8 cellular contexts compared by ENCODE assay signal in genomic region chr16:56606688-56607618, GRCh38. TPM values are rescaled to one million over a fixed set of nuclear protein-coding genes. Genes with fewer than 3 reads are reported as not detected.
DNase-seq lines count a peak whose midpoint lies in the region; ATAC-seq, FAIRE-seq and TF ChIP-seq lines count a peak whose summit lies in the region.

No MANE protein-coding gene starts in this region.

- TF ChIP-seq CTCF in BJ (IDR thresholded peaks at IDR 0.05; ENCODE audit: insufficient read depth, low read depth, low read length) (no peak), NB4 (IDR thresholded peaks at IDR 0.05; ENCODE audit: low read depth, low read length) (no peak), cardiac fibroblast (IDR thresholded peaks at IDR 0.05; ENCODE audit: low read depth, low read length) (no peak), HepG2 (CRISPR knock-in tag; IDR thresholded peaks at IDR 0.05) (no peak; the same call in 1 of the 2 replicates), suprapubic skin (IDR thresholded peaks at IDR 0.05) (no peak)

- ATAC-seq in HepG2, result peak; percentile 57

- H2AFZ ChIP-seq in HepG2 (ENCODE audit: low read length), result no peak overlapping the region

- H3K9ac ChIP-seq in HepG2 (ENCODE audit: insufficient read depth, low read depth, low read length), result peak overlapping the region; percentile 79

- TF ChIP-seq POLR2A in NB4 (IDR thresholded peaks at IDR 0.05; ENCODE audit: extremely low read depth, insufficient read length) (no peak), HepG2 (IDR thresholded peaks at IDR 0.05; ENCODE audit: insufficient read depth in 1 of 2, low read depth in 2 of 2, low read length in 2 of 2) (peak; percentile 84; a peak in 3 of 4 replicates), suprapubic skin (IDR thresholded peaks at IDR 0.05) (peak in 1 of 2 donors; percentile 33)

- TF ChIP-seq EP300 in HepG2 (IDR thresholded peaks at IDR 0.05; ENCODE audit: low read depth in 2 of 2, low read length in 2 of 2), result peak in 1 of 2 experiments; percentile 71; a peak in 3 of 4 replicates
- peak; percentile 81 for TF ChIP-seq EP300 in HepG2 (CRISPR knock-in tag; IDR thresholded peaks at IDR 0.05; ENCODE audit: borderline replicate concordance)
- TF ChIP-seq EP300 in suprapubic skin (IDR thresholded peaks at IDR 0.05), result peak; percentile 88

- POLR2A ChIA-PET in BJ (lab: Charles Lee), result interaction anchor here (0.9 to 1.0 kb wide), 3 partner anchors 12 to 21 kb away, joined by 3 to 9 read pairs (median 4); partner anchors contain the start of gene MT1E
- POLR2A ChIA-PET in HepG2 (lab: Yijun Ruan, JAX), result interaction anchor here (0.7 to 3.4 kb wide), 21 partner anchors 11 to 765 kb away, joined by 3 to 39 read pairs (median 4); partner anchors contain the start of genes CX3CL1, HERPUD1, MT1E and MT1G

- no peaks in the 10 kb centered on the region for H3K79me2 ChIP-seq in HepG2 (ENCODE audit: insufficient read depth, low read length)

- peak overlapping the region; percentile 8 for H3K4me3 ChIP-seq in BJ (ENCODE audit: low read depth, low read length)
- H3K4me3 ChIP-seq in NB4 (ENCODE audit: low read depth, low read length), result no peak overlapping the region
- peak overlapping the region in 1 of 2 donors; percentile 64 for H3K4me3 ChIP-seq in cardiac fibroblast (replicated peaks in 1 of 2; ENCODE audit: low read depth in 2 of 2, low read length in 2 of 2)
- peak overlapping the region; percentile 75 to 84 (median 78) for H3K4me3 ChIP-seq in HepG2 (replicated peaks in 1 of 3; ENCODE audit: insufficient read depth in 1 of 3, low read depth in 2 of 3, low read length in 3 of 3)
- H3K4me3 ChIP-seq in suprapubic skin, result peak overlapping the region; percentile 73

- FAIRE-seq in HepG2 (lab: Jason Lieb, UNC), result peak; percentile 87

- H3K27me3 ChIP-seq in BJ (ENCODE audit: control insufficient read depth, insufficient read depth, low read length), result no peaks in the 10 kb centered on the region
- H3K27me3 ChIP-seq in HepG2 (ENCODE audit: control insufficient read depth in 1 of 2, insufficient read depth in 2 of 2, low read length in 2 of 2), result peaks cover 0 to 2% of the 10 kb centered on the region in 2 experiments; a peak in 2 of 5 replicates
- no peaks in the 10 kb centered on the region for H3K27me3 ChIP-seq in suprapubic skin

- H3K36me3 ChIP-seq in BJ (ENCODE audit: control insufficient read depth, insufficient read depth, low read length) (no peaks in the 10 kb centered on the region), HepG2 (replicated peaks in 1 of 2; ENCODE audit: control insufficient read depth in 1 of 2, insufficient read depth in 2 of 2, low read length in 2 of 2) (no peaks in the 10 kb centered on the region), suprapubic skin (no peaks in the 10 kb centered on the region)

- intact Hi-C loops in HepG2 (cut with micrococcal nuclease; ENCODE audit: unreplicated experiment), result loop anchor here (1.0 to 10.0 kb wide), 3 partner anchors 48 to 258 kb away; partner anchors contain the start of genes MT1B, MT1F and SLC12A3

- H3K4me2 ChIP-seq in HepG2 (ENCODE audit: low read depth, low read length), result peak overlapping the region; percentile 91

- H4K20me1 ChIP-seq in HepG2 (ENCODE audit: insufficient read depth, low read length), result no peaks in the 10 kb centered on the region

- WGBS in HepG2 (ENCODE audit: low lambda C conversion rate), result 3% methylated on average over 21 of the region's 21 CpGs
- WGBS in suprapubic skin, result 31% methylated on average over 18 of the region's 21 CpGs

- H3K9me3 ChIP-seq in HepG2 (ENCODE audit: low read length) (no peaks in the 10 kb centered on the region), suprapubic skin (no peaks in the 10 kb centered on the region)

- in situ Hi-C loops in HepG2 (cut with HindIII; ENCODE audit: extremely low pct_ligation_motif_present, low pct_unique_long_range_greater_than_20kb), result no loop called here

- peaks cover 70% of the 10 kb centered on the region for H3K4me1 ChIP-seq in HepG2 (ENCODE audit: insufficient read depth, low read length)
- H3K4me1 ChIP-seq in suprapubic skin, result peaks cover 67% of the 10 kb centered on the region

- DNase-seq in BJ (ENCODE audit: low read depth) (peak; percentile 96), NB4 (ENCODE audit: low read depth) (peak; percentile 46), cardiac fibroblast (ENCODE audit: low read depth in 2 of 2) (peak; percentile 98 to 100), HepG2 (ENCODE audit: low spot score) (peak; percentile 97), suprapubic skin (ENCODE audit: low spot score in 2 of 2) (peak; percentile 95 to 96), NCI-H1436 (lab: John Stamatoyannopoulos, UW) (no peak), germinal center (ENCODE audit: low spot score) (no peak), putamen (ENCODE audit: low spot score) (no peak)

- BruUV-seq in HepG2 (replicated peaks; lab: Mats Ljungman, UMichigan), result no TSS peak

- TF ChIP-seq RAD21 in HepG2 (CRISPR knock-in tag; IDR thresholded peaks at IDR 0.05), result 0 out of 2 replicates have a peak, but pooled peaks have one; percentile 6

- H3K27ac ChIP-seq in HepG2 (ENCODE audit: extremely low read length, insufficient read depth, low read length) (peak overlapping the region; percentile 93), suprapubic skin (peak overlapping the region; percentile 96)

- CTCF ChIA-PET in BJ (lab: Yijun Ruan, JAX) (interaction anchor here (1.1 to 7.8 kb wide), 6 partner anchors 17 to 95 kb away, joined by 3 to 100 read pairs (median 12); partner anchors contain the start of gene MT1E), HepG2 (lab: Yijun Ruan, JAX; ENCODE audit: low intra/inter-chr PET ratio, low total read pairs) (no interaction called here)

RNA-seq across cellular contexts. Expression of gene MT2A, which starts 1.4 kb away (rescaled TPM):
- polyA plus RNA-seq in BJ (2011; rRNA removed) (167 and 194 TPM in 2 replicates), HepG2 (2011; rRNA removed) (115 and 135 TPM in 2 replicates)
- polyA minus RNA-seq in BJ (2011; rRNA and poly(A)+ RNA removed), result 138 and 205 TPM in 2 replicates
- total RNA-seq in HepG2 (2016; rRNA removed; fragmentation: Illumina TruSeq; extraction: Trizol) (371 and 409 TPM in 2 replicates), suprapubic skin (1,000 to 10,000 TPM in 1 of 4 donors, 100 to 1,000 TPM in 3; 375 to 1,014 (median 463) TPM)
- 157 and 189 TPM in 2 replicates for total RNA-seq in HepG2 (2016; cell fraction: cytosol; rRNA removed; fragmentation: Illumina TruSeq; extraction: Trizol; ENCODE audit: low read depth)
- total RNA-seq in HepG2 (2016; cell fraction: insoluble cytoplasmic fraction; rRNA removed; fragmentation: Illumina TruSeq; extraction: Trizol), result 352 and 408 TPM in 2 replicates
- total RNA-seq in HepG2 (2016; cell fraction: membrane; rRNA removed; fragmentation: Illumina TruSeq; extraction: Trizol), result 229 and 245 TPM in 2 replicates
- 163 and 193 TPM in 2 replicates for total RNA-seq in HepG2 (2016; cell fraction: nucleus; rRNA removed; fragmentation: Illumina TruSeq; extraction: Trizol)
- 73.7 and 154 TPM in 2 replicates for polyA plus RNA-seq in HepG2 (2011; cell fraction: cytosol; rRNA removed)
- 59.7 and 92.9 TPM in 2 replicates for polyA plus RNA-seq in HepG2 (2011; cell fraction: nucleus; rRNA removed)
- 238 and 414 TPM in 2 replicates for polyA plus RNA-seq in HepG2 (2012)
- polyA plus RNA-seq in HepG2 (2016; cell fraction: cytosol; fragmentation: Illumina TruSeq; extraction: Trizol; ENCODE audit: low read depth), result 372 and 462 TPM in 2 replicates
- polyA plus RNA-seq in HepG2 (2016; cell fraction: insoluble cytoplasmic fraction; fragmentation: Illumina TruSeq; extraction: Trizol; ENCODE audit: low read depth), result 827 and 1,007 TPM in 2 replicates
- polyA plus RNA-seq in HepG2 (2016; cell fraction: membrane; fragmentation: Illumina TruSeq; extraction: Trizol; ENCODE audit: low read depth), result 520 and 590 TPM in 2 replicates
- polyA plus RNA-seq in HepG2 (2016; cell fraction: nucleus; fragmentation: Illumina TruSeq; extraction: Trizol; ENCODE audit: insufficient read depth, low read depth), result 496 and 540 TPM in 2 replicates
- 32.0 and 145 TPM in 2 replicates for polyA minus RNA-seq in HepG2 (2011; rRNA and poly(A)+ RNA removed; ENCODE audit: low replicate concordance)
- polyA minus RNA-seq in HepG2 (2011; cell fraction: cytosol; rRNA and poly(A)+ RNA removed), result 123 and 174 TPM in 2 replicates
- polyA minus RNA-seq in HepG2 (2011; cell fraction: nucleus; rRNA and poly(A)+ RNA removed), result 12.1 and 19.8 TPM in 2 replicates

RNA-seq across cellular contexts. Expression of gene MT3, which starts 17.6 kb away (rescaled TPM):
- polyA plus RNA-seq in BJ (2011; rRNA removed) (not detected in 2 replicates), HepG2 (2011; rRNA removed) (not detected in 2 replicates)
- polyA minus RNA-seq in BJ (2011; rRNA and poly(A)+ RNA removed), result not detected in 2 replicates
- total RNA-seq in HepG2 (2016; rRNA removed; fragmentation: Illumina TruSeq; extraction: Trizol) (not detected in 2 replicates), suprapubic skin (not detected)
- total RNA-seq in HepG2 (2016; cell fraction: cytosol; rRNA removed; fragmentation: Illumina TruSeq; extraction: Trizol; ENCODE audit: low read depth), result not detected in 2 replicates
- total RNA-seq in HepG2 (2016; cell fraction: insoluble cytoplasmic fraction; rRNA removed; fragmentation: Illumina TruSeq; extraction: Trizol), result not detected in 2 replicates
- total RNA-seq in HepG2 (2016; cell fraction: membrane; rRNA removed; fragmentation: Illumina TruSeq; extraction: Trizol), result not detected in 2 replicates
- not detected in 2 replicates for total RNA-seq in HepG2 (2016; cell fraction: nucleus; rRNA removed; fragmentation: Illumina TruSeq; extraction: Trizol)
- polyA plus RNA-seq in HepG2 (2011; cell fraction: cytosol; rRNA removed), result not detected in 2 replicates
- polyA plus RNA-seq in HepG2 (2011; cell fraction: nucleus; rRNA removed), result not detected in 2 replicates
- polyA plus RNA-seq in HepG2 (2012), result not detected in 2 replicates
- not detected in 2 replicates for polyA plus RNA-seq in HepG2 (2016; cell fraction: cytosol; fragmentation: Illumina TruSeq; extraction: Trizol; ENCODE audit: low read depth)
- not detected in 2 replicates for polyA plus RNA-seq in HepG2 (2016; cell fraction: insoluble cytoplasmic fraction; fragmentation: Illumina TruSeq; extraction: Trizol; ENCODE audit: low read depth)
- not detected in 2 replicates for polyA plus RNA-seq in HepG2 (2016; cell fraction: membrane; fragmentation: Illumina TruSeq; extraction: Trizol; ENCODE audit: low read depth)
- polyA plus RNA-seq in HepG2 (2016; cell fraction: nucleus; fragmentation: Illumina TruSeq; extraction: Trizol; ENCODE audit: insufficient read depth, low read depth), result not detected in 2 replicates
- polyA minus RNA-seq in HepG2 (2011; rRNA and poly(A)+ RNA removed; ENCODE audit: low replicate concordance), result not detected in 2 replicates
- not detected in 2 replicates for polyA minus RNA-seq in HepG2 (2011; cell fraction: cytosol; rRNA and poly(A)+ RNA removed)
- polyA minus RNA-seq in HepG2 (2011; cell fraction: nucleus; rRNA and poly(A)+ RNA removed), result not detected in 2 replicates

RNA-seq across cellular contexts. Expression of gene MT1E, which starts 18.6 kb away (rescaled TPM):
- polyA plus RNA-seq in BJ (2011; rRNA removed) (147 and 188 TPM in 2 replicates), HepG2 (2011; rRNA removed) (65.7 and 110 TPM in 2 replicates)
- 78.9 and 115 TPM in 2 replicates for polyA minus RNA-seq in BJ (2011; rRNA and poly(A)+ RNA removed)
- total RNA-seq in HepG2 (2016; rRNA removed; fragmentation: Illumina TruSeq; extraction: Trizol) (1,072 and 1,398 TPM in 2 replicates), suprapubic skin (1,000 to 10,000 TPM in 1 of 4 donors, 100 to 1,000 TPM in 3; 454 to 1,259 (median 584) TPM)
- 449 and 580 TPM in 2 replicates for total RNA-seq in HepG2 (2016; cell fraction: cytosol; rRNA removed; fragmentation: Illumina TruSeq; extraction: Trizol; ENCODE audit: low read depth)
- total RNA-seq in HepG2 (2016; cell fraction: insoluble cytoplasmic fraction; rRNA removed; fragmentation: Illumina TruSeq; extraction: Trizol), result 1,060 and 1,516 TPM in 2 replicates
- total RNA-seq in HepG2 (2016; cell fraction: membrane; rRNA removed; fragmentation: Illumina TruSeq; extraction: Trizol), result 620 and 688 TPM in 2 replicates
- 375 and 428 TPM in 2 replicates for total RNA-seq in HepG2 (2016; cell fraction: nucleus; rRNA removed; fragmentation: Illumina TruSeq; extraction: Trizol)
- polyA plus RNA-seq in HepG2 (2011; cell fraction: cytosol; rRNA removed), result 60.2 and 170 TPM in 2 replicates
- polyA plus RNA-seq in HepG2 (2011; cell fraction: nucleus; rRNA removed), result 44.6 and 58.6 TPM in 2 replicates
- 41.0 and 60.0 TPM in 2 replicates for polyA plus RNA-seq in HepG2 (2012)
- 331 and 417 TPM in 2 replicates for polyA plus RNA-seq in HepG2 (2016; cell fraction: cytosol; fragmentation: Illumina TruSeq; extraction: Trizol; ENCODE audit: low read depth)
- 916 and 1,090 TPM in 2 replicates for polyA plus RNA-seq in HepG2 (2016; cell fraction: insoluble cytoplasmic fraction; fragmentation: Illumina TruSeq; extraction: Trizol; ENCODE audit: low read depth)
- polyA plus RNA-seq in HepG2 (2016; cell fraction: membrane; fragmentation: Illumina TruSeq; extraction: Trizol; ENCODE audit: low read depth), result 493 and 496 TPM in 2 replicates
- 455 and 459 TPM in 2 replicates for polyA plus RNA-seq in HepG2 (2016; cell fraction: nucleus; fragmentation: Illumina TruSeq; extraction: Trizol; ENCODE audit: insufficient read depth, low read depth)
- 37.7 and 61.5 TPM in 2 replicates for polyA minus RNA-seq in HepG2 (2011; rRNA and poly(A)+ RNA removed; ENCODE audit: low replicate concordance)
- polyA minus RNA-seq in HepG2 (2011; cell fraction: cytosol; rRNA and poly(A)+ RNA removed), result 10.3 and 29.3 TPM in 2 replicates
- polyA minus RNA-seq in HepG2 (2011; cell fraction: nucleus; rRNA and poly(A)+ RNA removed), result 4.0 and 4.5 TPM in 2 replicates

RNA-seq across cellular contexts. Expression of gene MT1M, which starts 25.5 kb away (rescaled TPM):
- polyA plus RNA-seq in BJ (2011; rRNA removed) (0.67 and 0.94 TPM in 2 replicates), HepG2 (2011; rRNA removed) (not detected in 2 replicates)
- polyA minus RNA-seq in BJ (2011; rRNA and poly(A)+ RNA removed), result 0.93 and 0.95 TPM in 2 replicates
- total RNA-seq in HepG2 (2016; rRNA removed; fragmentation: Illumina TruSeq; extraction: Trizol) (4.6 and 5.5 TPM in 2 replicates), suprapubic skin (10 to 100 TPM; 13.6 to 41.7 (median 20.5) TPM)
- 3.8 and 10.7 TPM in 2 replicates for total RNA-seq in HepG2 (2016; cell fraction: cytosol; rRNA removed; fragmentation: Illumina TruSeq; extraction: Trizol; ENCODE audit: low read depth)
- total RNA-seq in HepG2 (2016; cell fraction: insoluble cytoplasmic fraction; rRNA removed; fragmentation: Illumina TruSeq; extraction: Trizol), result 4.5 and 5.2 TPM in 2 replicates
- 4.8 and 6.1 TPM in 2 replicates for total RNA-seq in HepG2 (2016; cell fraction: membrane; rRNA removed; fragmentation: Illumina TruSeq; extraction: Trizol)
- total RNA-seq in HepG2 (2016; cell fraction: nucleus; rRNA removed; fragmentation: Illumina TruSeq; extraction: Trizol), result 1.6 and 1.9 TPM in 2 replicates
- 0.17 TPM in 1 of 2 replicates, not detected in the other for polyA plus RNA-seq in HepG2 (2011; cell fraction: cytosol; rRNA removed)
- not detected in 2 replicates for polyA plus RNA-seq in HepG2 (2011; cell fraction: nucleus; rRNA removed)
- not detected in 2 replicates for polyA plus RNA-seq in HepG2 (2012)
- 4.5 and 9.2 TPM in 2 replicates for polyA plus RNA-seq in HepG2 (2016; cell fraction: cytosol; fragmentation: Illumina TruSeq; extraction: Trizol; ENCODE audit: low read depth)
- 5.1 and 5.3 TPM in 2 replicates for polyA plus RNA-seq in HepG2 (2016; cell fraction: insoluble cytoplasmic fraction; fragmentation: Illumina TruSeq; extraction: Trizol; ENCODE audit: low read depth)
- 4.1 and 7.0 TPM in 2 replicates for polyA plus RNA-seq in HepG2 (2016; cell fraction: membrane; fragmentation: Illumina TruSeq; extraction: Trizol; ENCODE audit: low read depth)
- 2.3 and 3.0 TPM in 2 replicates for polyA plus RNA-seq in HepG2 (2016; cell fraction: nucleus; fragmentation: Illumina TruSeq; extraction: Trizol; ENCODE audit: insufficient read depth, low read depth)
- polyA minus RNA-seq in HepG2 (2011; rRNA and poly(A)+ RNA removed; ENCODE audit: low replicate concordance), result not detected in 2 replicates
- not detected in 2 replicates for polyA minus RNA-seq in HepG2 (2011; cell fraction: cytosol; rRNA and poly(A)+ RNA removed)
- polyA minus RNA-seq in HepG2 (2011; cell fraction: nucleus; rRNA and poly(A)+ RNA removed), result not detected in 2 replicates

RNA-seq across cellular contexts. Expression of gene MT1A, which starts 31.5 kb away (rescaled TPM):
- polyA plus RNA-seq in BJ (2011; rRNA removed), result 0.82 TPM in 1 of 2 replicates, not detected in the other
- polyA minus RNA-seq in BJ (2011; rRNA and poly(A)+ RNA removed), result 2.1 and 2.7 TPM in 2 replicates
- total RNA-seq in HepG2 (2016; rRNA removed; fragmentation: Illumina TruSeq; extraction: Trizol), result 10.4 and 14.0 TPM in 2 replicates
- total RNA-seq in HepG2 (2016; cell fraction: cytosol; rRNA removed; fragmentation: Illumina TruSeq; extraction: Trizol; ENCODE audit: low read depth), result 1.2 and 6.7 TPM in 2 replicates
- 11.0 and 11.9 TPM in 2 replicates for total RNA-seq in HepG2 (2016; cell fraction: insoluble cytoplasmic fraction; rRNA removed; fragmentation: Illumina TruSeq; extraction: Trizol)
- 3.9 and 4.7 TPM in 2 replicates for total RNA-seq in HepG2 (2016; cell fraction: membrane; rRNA removed; fragmentation: Illumina TruSeq; extraction: Trizol)
- total RNA-seq in HepG2 (2016; cell fraction: nucleus; rRNA removed; fragmentation: Illumina TruSeq; extraction: Trizol), result 2.4 and 4.5 TPM in 2 replicates
- 4.8 and 8.3 TPM in 2 replicates for polyA plus RNA-seq in HepG2 (2011; rRNA removed)
- polyA plus RNA-seq in HepG2 (2011; cell fraction: cytosol; rRNA removed), result 5.8 and 10.7 TPM in 2 replicates
- polyA plus RNA-seq in HepG2 (2011; cell fraction: nucleus; rRNA removed), result 2.9 and 3.7 TPM in 2 replicates
- polyA plus RNA-seq in HepG2 (2012), result 4.1 and 6.6 TPM in 2 replicates
- polyA plus RNA-seq in HepG2 (2016; cell fraction: cytosol; fragmentation: Illumina TruSeq; extraction: Trizol; ENCODE audit: low read depth), result 3.5 TPM in 2 replicates
- 12.3 and 12.6 TPM in 2 replicates for polyA plus RNA-seq in HepG2 (2016; cell fraction: insoluble cytoplasmic fraction; fragmentation: Illumina TruSeq; extraction: Trizol; ENCODE audit: low read depth)
- polyA plus RNA-seq in HepG2 (2016; cell fraction: membrane; fragmentation: Illumina TruSeq; extraction: Trizol; ENCODE audit: low read depth), result 6.3 and 7.2 TPM in 2 replicates
- 10.5 and 12.1 TPM in 2 replicates for polyA plus RNA-seq in HepG2 (2016; cell fraction: nucleus; fragmentation: Illumina TruSeq; extraction: Trizol; ENCODE audit: insufficient read depth, low read depth)
- 9.5 TPM in 1 of 2 replicates, not detected in the other for polyA minus RNA-seq in HepG2 (2011; rRNA and poly(A)+ RNA removed; ENCODE audit: low replicate concordance)
- 2.8 TPM in 1 of 2 replicates, not detected in the other for polyA minus RNA-seq in HepG2 (2011; cell fraction: cytosol; rRNA and poly(A)+ RNA removed)
- polyA minus RNA-seq in HepG2 (2011; cell fraction: nucleus; rRNA and poly(A)+ RNA removed), result 1.5 TPM in 1 of 2 replicates, not detected in the other
- total RNA-seq in suprapubic skin, result 10 to 100 TPM in 3 of 4 donors, 1 to 10 TPM in 1; 5.2 to 93.7 (median 29.4) TPM

Comparison
In these comparisons a context has a peak if more than half of its experiments do, and no peak if none do; other contexts are left out.
1. DNase-seq: peak in BJ (single experiment), NB4 (single experiment), cardiac fibroblast (2 of 2), HepG2 (single experiment) and suprapubic skin (2 of 2); none in NCI-H1436 (single experiment), germinal center (single experiment) and putamen (single experiment).